In genomic region chr7:44581907-44582603, GRCh38 we compare ENCODE assay signal across 8 cellular contexts. TPM values are rescaled to one million over a fixed set of nuclear protein-coding genes. Genes with fewer than 3 reads are reported as not detected.
A peak's percentile ranks its signal among the peaks of the same experiment; 100 is the strongest.
DNase-seq lines count a peak whose midpoint lies in the region; ATAC-seq, FAIRE-seq and TF ChIP-seq lines count a peak whose summit lies in the region.

TMED4 (minus strand) TSS chr7:44582231; CDS start chr7:44582206, 25 bp downstream.

- FAIRE-seq in H54 (lab: Jason Lieb, UNC) = peak; percentile 68

- H3K36me3 ChIP-seq in Loucy (ENCODE audit: insufficient read depth, low read length) = peaks cover 14% of the 10 kb centered on the region; the same call in 1 of the 2 replicates

- H3K27me3 Mint-ChIP-seq in natural killer cell (ENCODE audit: low read depth in 2 of 2) = no peaks in the 10 kb centered on the region

- H3K36me3 Mint-ChIP-seq in natural killer cell = no peaks in the 10 kb centered on the region

- H2AFZ ChIP-seq in Loucy (ENCODE audit: low read length) = peak within 1 kb of the TSS; percentile 80

- peak; percentile 96 for TF ChIP-seq POLR2A in H54 (IDR thresholded peaks at IDR 0.05; ENCODE audit: low read depth, low read length)
- TF ChIP-seq POLR2A in Raji (IDR thresholded peaks at IDR 0.05; ENCODE audit: insufficient read depth, low read depth, low read length) = peak; percentile 95

- intact Hi-C loops in natural killer cell (cut with micrococcal nuclease) = loop anchor here (1.0 to 5.0 kb wide), 7 partner anchors 8 to 303 kb away; partner anchors contain the start of genes H2AZ2, OGDH, PURB and ZMIZ2

- no peaks in the 10 kb centered on the region for H3F3A ChIP-seq in Loucy (ENCODE audit: low read depth)

- DNase-seq in EL = peak; percentile 99
- DNase-seq in H54 (ENCODE audit: insufficient read length, low spot score) = peak; percentile 99
- DNase-seq in activated T-helper 9 cell treated with anti-CD3 and anti-CD28 coated beads, Interleukin-2, amount 50 U/mL, for 16 hours (ENCODE audit: low read depth) = peak; percentile 100
- peak; percentile 98 for DNase-seq in fibroblast of peridontal ligament (ENCODE audit: extremely low read depth)
- peak; percentile 100 for DNase-seq in natural killer cell
- peak; percentile 100 for DNase-seq in stimulated activated naive CD4-positive, alpha-beta T cell treated with Interleukin-2 at 50 U/mL for 16 hours (lab: John Stamatoyannopoulos, UW)

- peak within 1 kb of the TSS; percentile 97 to 98 for H3K27ac Mint-ChIP-seq in natural killer cell

- no peaks in the 10 kb centered on the region for H3K9me2 ChIP-seq in Loucy (replicated peaks; ENCODE audit: low read depth, low read length)

- no peaks in the 10 kb centered on the region for H3K27me3 ChIP-seq in Loucy (ENCODE audit: insufficient read depth, low read length, poor library complexity, severe bottlenecking)

- H3K4me1 ChIP-seq in Loucy (ENCODE audit: insufficient read depth, low read length, poor library complexity, severe bottlenecking) = peaks cover 12% of the 10 kb centered on the region

- H4K20me1 ChIP-seq in Loucy (ENCODE audit: insufficient read depth, low read length, poor library complexity, severe bottlenecking) = peaks cover 3% of the 10 kb centered on the region

- peak; percentile 87 to 97 (median 87) for ATAC-seq in natural killer cell

- H3K4me1 Mint-ChIP-seq in natural killer cell = peaks cover 30 to 31% of the 10 kb centered on the region in 2 donors

- H3K4me3 ChIP-seq in Loucy (ENCODE audit: low read length, poor library complexity, severe bottlenecking) = peak within 1 kb of the TSS; percentile 95

- H3K9me3 Mint-ChIP-seq in natural killer cell = no peaks in the 10 kb centered on the region

- H3K79me2 ChIP-seq in Loucy (ENCODE audit: insufficient read depth, low read length) = peaks cover 31% of the 10 kb centered on the region

- H3K4me3 Mint-ChIP-seq in natural killer cell = peak within 1 kb of the TSS; percentile 91

- TF ChIP-seq CTCF in Loucy (conservative IDR thresholded peaks at IDR 0.05; ENCODE audit: low read length) (no peak), natural killer cell (IDR thresholded peaks at IDR 0.05) (no peak)

- peak within 1 kb of the TSS; percentile 97 for H3K9ac ChIP-seq in Loucy (ENCODE audit: low read depth, low read length, poor library complexity, severe bottlenecking)

- H3K9me3 ChIP-seq in Loucy (ENCODE audit: insufficient read depth, low read depth, low read length) = no peaks in the 10 kb centered on the region

- peak within 1 kb of the TSS; percentile 93 for H3K4me2 ChIP-seq in Loucy (ENCODE audit: low read depth, low read length, poor library complexity, severe bottlenecking)

RNA-seq across cellular contexts. Expression of gene TMED4, which starts in this region (rescaled TPM):
- 100 to 1,000 TPM in 1 of 3 donors, 10 to 100 TPM in 2; 93.1 to 101 (median 94.1) TPM for total RNA-seq in natural killer cell

Comparison
In these comparisons a context has a peak if more than half of its experiments do, and no peak if none do; other contexts are left out.
1. Peak in every context shown above with its lines: DNase-seq, ATAC-seq and H3K4me3 ChIP-seq.